1 cellular context compared by ENCODE assay signal in genomic region chr20:50191065-50191565, GRCh38.
A peak's percentile ranks its signal among the peaks of the same experiment; 100 is the strongest.
TF ChIP-seq lines count a peak whose summit lies in the region.

No MANE protein-coding gene starts in this region.

TF ChIP-seq in HepG2, 621 proteins besides CTCF, POLR2A, EP300 and RAD21 (continued from another document and continues in another):
- TF ChIP-seq ZNF407 (CRISPR knock-in tag; IDR thresholded peaks at IDR 0.05; ENCODE audit: not compliant biosample characterization) (no peak), JUN (CRISPR knock-in tag; IDR thresholded peaks at IDR 0.05) (no peak), SSRP1 (CRISPR knock-in tag; IDR thresholded peaks at IDR 0.05) (no peak), NR0B2 (CRISPR knock-in tag; IDR thresholded peaks at IDR 0.05) (peak; percentile 1; the same call in 1 of the 2 replicates), CENPX (CRISPR knock-in tag; IDR thresholded peaks at IDR 0.05) (no peak), HMG20A (CRISPR knock-in tag; IDR thresholded peaks at IDR 0.05; ENCODE audit: borderline replicate concordance) (0 out of 2 replicates have a peak, but pooled peaks have one; percentile 8), CSRNP1 (CRISPR knock-in tag; IDR thresholded peaks at IDR 0.05) (no peak), ARID4A (CRISPR knock-in tag; IDR thresholded peaks at IDR 0.05; ENCODE audit: borderline replicate concordance) (no peak), MNT (IDR thresholded peaks at IDR 0.05) (no peak), ZNF510 (CRISPR knock-in tag; IDR thresholded peaks at IDR 0.05; ENCODE audit: low read depth) (no peak), GPN1 (CRISPR knock-in tag; IDR thresholded peaks at IDR 0.05; ENCODE audit: borderline replicate concordance) (no peak), ZNF747 (CRISPR knock-in tag; IDR thresholded peaks at IDR 0.05; ENCODE audit: borderline replicate concordance) (0 out of 2 replicates have a peak, but pooled peaks have one; percentile 7), SIN3B (IDR thresholded peaks at IDR 0.05; ENCODE audit: low read length) (no peak), ZNF142 (CRISPR knock-in tag; IDR thresholded peaks at IDR 0.05) (peak; percentile 9; the same call in 1 of the 2 replicates), FOXP4 (CRISPR knock-in tag; IDR thresholded peaks at IDR 0.05) (no peak), PAF1 (CRISPR knock-in tag; IDR thresholded peaks at IDR 0.05) (peak; percentile 8; the same call in 1 of the 2 replicates), SMC3 (IDR thresholded peaks at IDR 0.05; ENCODE audit: low read length) (no peak), KLF12 (CRISPR knock-in tag; IDR thresholded peaks at IDR 0.05; ENCODE audit: borderline replicate concordance) (peak; percentile 82), RAD51 (IDR thresholded peaks at IDR 0.05; ENCODE audit: borderline replicate concordance) (no peak), ATF4 (CRISPR knock-in tag; IDR thresholded peaks at IDR 0.05) (no peak)
